In genomic region chr1:42282024-42282579, GRCh38 we compare ENCODE assay signal across 16 cellular contexts. TPM values are rescaled to one million over a fixed set of nuclear protein-coding genes. Genes with fewer than 3 reads are reported as not detected.
A peak's percentile ranks its signal among the peaks of the same experiment; 100 is the strongest.
DNase-seq lines count a peak whose midpoint lies in the region; ATAC-seq and TF ChIP-seq lines count a peak whose summit lies in the region.
"Had no signal": no experiment of that assay in that cellular context is flagged by ENCODE, and none has a peak within 500 bp of the region (broad histone marks: within the 10 kb centered on the region; RNA-seq: fewer than 3 reads in every experiment).

No MANE protein-coding gene starts in this region.

- H3K27ac Mint-ChIP-seq in glutamatergic neuron (ENCODE audit: unreplicated experiment) = no peak overlapping the region
- H3K27ac Mint-ChIP-seq: activated CD4-positive, alpha-beta memory T cell treated with anti-CD3 and anti-CD28 coated beads, Interleukin-2, amount 10 ng/mL, durations not matched to agents 7 days and 5 days had no signal

- H3K4me3 Mint-ChIP-seq in glutamatergic neuron (ENCODE audit: unreplicated experiment) = no peak overlapping the region
- H3K4me3 Mint-ChIP-seq: activated CD4-positive, alpha-beta memory T cell treated with anti-CD3 and anti-CD28 coated beads, Interleukin-2, amount 10 ng/mL, durations not matched to agents 7 days and 5 days had no signal

- no peaks in the 10 kb centered on the region for H3K9me3 Mint-ChIP-seq in glutamatergic neuron (ENCODE audit: unreplicated experiment)
- H3K9me3 Mint-ChIP-seq: activated CD4-positive, alpha-beta memory T cell treated with anti-CD3 and anti-CD28 coated beads, Interleukin-2, amount 10 ng/mL, durations not matched to agents 7 days and 5 days had no signal

- DNase-seq in AG10803 (ENCODE audit: low read depth) (peak; percentile 95), HPDE6-E6E7 (ENCODE audit: extremely low spot score) (peak; percentile 7), cardiac fibroblast (ENCODE audit: low read depth in 2 of 2) (peak; percentile 73 to 75), left lung (no peak), testis (no peak), Ammon's horn (ENCODE audit: low spot score) (no peak), glutamatergic neuron (no peak), spleen (no peak)
- DNase-seq: activated CD4-positive, alpha-beta memory T cell treated with anti-CD3 and anti-CD28 coated beads, Interleukin-2, amount 10 ng/mL, durations not matched to agents 7 days and 5 days; adrenal gland; DMS153; esophagus squamous epithelium; KG1; posterior cingulate gyrus; SW 1271 had no signal

- H3K27me3 Mint-ChIP-seq in glutamatergic neuron (ENCODE audit: unreplicated experiment) = no peaks in the 10 kb centered on the region
- H3K27me3 Mint-ChIP-seq: activated CD4-positive, alpha-beta memory T cell treated with anti-CD3 and anti-CD28 coated beads, Interleukin-2, amount 10 ng/mL, durations not matched to agents 7 days and 5 days had no signal

- H3K36me3 ChIP-seq in left lung (no peaks in the 10 kb centered on the region), testis (ENCODE audit: low read depth, missing control alignments) (no peaks in the 10 kb centered on the region), spleen (peaks cover 0 to 15% (median 5%) of the 10 kb centered on the region in 6 donors)
- H3K36me3 ChIP-seq: adrenal gland had no signal

- 61 to 82% methylated on average over 2 of the region's 2 CpGs for WGBS in testis, 2 donors
- 79 to 95% (median 88%) methylated on average over 2 of the region's 2 CpGs for WGBS in spleen, 5 donors

- no peak for TF ChIP-seq POLR2A in testis (IDR thresholded peaks at IDR 0.05)
- no peak for TF ChIP-seq POLR2A in spleen (IDR thresholded peaks at IDR 0.05)

- H3K27me3 ChIP-seq in left lung (no peaks in the 10 kb centered on the region), testis (no peaks in the 10 kb centered on the region), spleen (replicated peaks in 1 of 7) (no peaks in the 10 kb centered on the region)
- H3K27me3 ChIP-seq: adrenal gland, esophagus squamous epithelium had no signal

- intact Hi-C loops in left lung (cut with DNase I) = no loop called here
- intact Hi-C loops in testis (cut with DNase I; ENCODE audit: low total_unique reads) = no loop called here
- intact Hi-C loops in spleen (cut with DNase I; ENCODE audit: low total_unique reads) = no loop called here

- H3K4me3 ChIP-seq in AG10803 (ENCODE audit: low read length) = no peak overlapping the region
- no peak overlapping the region for H3K4me3 ChIP-seq in cardiac fibroblast (replicated peaks in 1 of 2; ENCODE audit: low read depth in 2 of 2, low read length in 2 of 2)
- no peak overlapping the region for H3K4me3 ChIP-seq in left lung
- H3K4me3 ChIP-seq in testis = no peak overlapping the region
- no peak overlapping the region for H3K4me3 ChIP-seq in spleen
- H3K4me3 ChIP-seq: adrenal gland, esophagus squamous epithelium, lung had no signal

- no peaks in the 10 kb centered on the region for H3K36me3 Mint-ChIP-seq in glutamatergic neuron (ENCODE audit: unreplicated experiment)

- H3K9me3 ChIP-seq in left lung (no peaks in the 10 kb centered on the region), testis (no peaks in the 10 kb centered on the region), spleen (no peaks in the 10 kb centered on the region)
- H3K9me3 ChIP-seq: adrenal gland, esophagus squamous epithelium had no signal

- TF ChIP-seq CTCF in AG10803 (conservative IDR thresholded peaks at IDR 0.05; ENCODE audit: low read length) (no peak), cardiac fibroblast (IDR thresholded peaks at IDR 0.05; ENCODE audit: low read depth, low read length) (no peak), left lung (IDR thresholded peaks at IDR 0.05) (no peak), testis (IDR thresholded peaks at IDR 0.05) (no peak), glutamatergic neuron (IDR thresholded peaks at IDR 0.05; ENCODE audit: partially characterized antibody, unreplicated experiment) (no peak), spleen (IDR thresholded peaks at IDR 0.05 in 8 of 11, conservative IDR thresholded peaks at IDR 0.05 in 3 of 11) (no peak)

- H3K4me1 Mint-ChIP-seq in glutamatergic neuron (ENCODE audit: low read depth, unreplicated experiment) = peaks cover 9% of the 10 kb centered on the region

- H3K4me1 ChIP-seq in left lung (peaks cover 0 to 17% of the 10 kb centered on the region in 2 donors), testis (peaks cover 25% of the 10 kb centered on the region), spleen (peaks cover 0 to 53% (median 7%) of the 10 kb centered on the region in 6 donors)

- peak overlapping the region in 1 of 2 donors; percentile 0 for H3K27ac ChIP-seq in left lung
- H3K27ac ChIP-seq in testis = peak overlapping the region in 1 of 2 donors; percentile 7
- no peak overlapping the region for H3K27ac ChIP-seq in spleen
- H3K27ac ChIP-seq: adrenal gland, esophagus squamous epithelium had no signal

- peak; percentile 66 for ATAC-seq in left lung

RNA-seq across cellular contexts. Expression of gene FOXJ3, which starts 52.9 kb away (rescaled TPM):
- total RNA-seq in left lung = 10 to 100 TPM; 39.6 to 46.2 TPM
- total RNA-seq in testis = 10 to 100 TPM; 64.4 to 80.1 TPM
- polyA plus RNA-seq in testis (ENCODE audit: insufficient read depth, low read depth, low replicate concordance) = 38.9 TPM
- 45.0 TPM for total RNA-seq in glutamatergic neuron (ENCODE audit: unreplicated experiment)
- total RNA-seq in spleen = 10 to 100 TPM; 51.0 to 85.8 (median 66.1) TPM
- polyA plus RNA-seq in spleen = 10 to 100 TPM in 2 of 3 donors, 1 to 10 TPM in 1; 8.9 to 13.5 (median 12.2) TPM

Comparison
In these comparisons a context has a peak if more than half of its experiments do, and no peak if none do; other contexts are left out.
1. DNase-seq: peak in AG10803 (single experiment), HPDE6-E6E7 (single experiment) and cardiac fibroblast (2 of 2); none in left lung (0 of 2), testis (single experiment), Ammon's horn (single experiment), glutamatergic neuron (single experiment) and spleen (single experiment).